Comparison of ENCODE assay signal across 8 cellular contexts in the genomic region with DNA sequence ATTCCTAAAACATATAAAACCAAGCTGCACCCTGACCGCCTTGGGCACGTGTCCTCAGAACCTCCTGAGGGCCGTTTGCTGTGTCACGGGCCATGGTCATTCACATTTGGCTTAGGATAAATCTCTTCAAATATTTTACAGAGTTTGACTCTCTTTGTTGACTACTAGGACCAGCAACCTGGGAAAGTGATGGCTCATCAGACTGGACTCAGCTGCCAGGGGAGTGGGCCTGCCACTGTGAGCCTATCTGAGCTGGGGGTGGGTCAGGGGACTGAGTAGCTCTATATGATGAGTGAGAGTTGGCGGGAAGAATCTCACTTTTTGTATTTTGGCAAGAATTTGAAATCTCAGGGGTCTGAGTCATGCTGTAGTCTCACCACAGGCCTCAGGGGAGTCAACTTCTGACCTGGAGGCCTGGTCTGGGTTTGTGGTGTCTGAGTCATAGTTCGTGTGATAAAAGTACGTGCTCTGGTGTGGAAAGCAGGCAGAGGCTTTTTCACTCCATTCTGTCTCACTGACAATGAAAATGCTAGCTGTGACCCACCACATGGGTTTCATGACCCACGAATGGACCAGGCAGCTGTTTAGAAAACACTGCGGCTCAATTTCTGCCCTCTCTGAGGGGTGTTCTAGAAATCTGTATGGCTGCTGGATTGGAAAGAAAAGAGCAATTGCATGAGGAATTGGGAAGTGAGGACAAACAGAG. TPM values are rescaled to one million over a fixed set of nuclear protein-coding genes. Genes with fewer than 3 reads are reported as not detected.
A peak's percentile ranks its signal among the peaks of the same experiment; 100 is the strongest.
DNase-seq lines count a peak whose midpoint lies in the region; ATAC-seq and TF ChIP-seq lines count a peak whose summit lies in the region.

No MANE protein-coding gene starts in this region.

- H3K9ac ChIP-seq in BLaER1 treated with 17β-estradiol and CSF1 and Interleukin-3, amounts not matched to agents 10 nM and 100 nM = peak overlapping the region in 10 of 11 experiments; percentile 16 to 75 (median 64); a peak in 19 of 22 replicates
- peak overlapping the region; percentile 70 for H3K9ac ChIP-seq in mesenchymal stem cell (ENCODE audit: low read length)

- DNase-seq in GM20000 (ENCODE audit: low spot score) = peak; percentile 78
- DNase-seq in T-helper 9 cell = peak; percentile 48
- peak; percentile 98 for DNase-seq in brain microvascular endothelial cell
- peak; percentile 99 for DNase-seq in mesenchymal stem cell
- DNase-seq in NCI-H2227 treated with DMSO at 0.1 percent for 48 hours (lab: John Stamatoyannopoulos, UW) = no peak

- H3K79me1 ChIP-seq in mesenchymal stem cell (replicated peaks; ENCODE audit: low read length, poor library complexity, severe bottlenecking) = no peaks in the 10 kb centered on the region

- no peak overlapping the region for H2AFZ ChIP-seq in mesenchymal stem cell (ENCODE audit: low read depth, low read length)

- peak overlapping the region; percentile 79 to 99 (median 92) for H3K4me2 ChIP-seq in BLaER1 treated with 17β-estradiol and CSF1 and Interleukin-3, amounts not matched to agents 10 nM and 100 nM
- peak overlapping the region; percentile 17 for H3K4me2 ChIP-seq in mesenchymal stem cell (ENCODE audit: low read length, poor library complexity, severe bottlenecking)

- H4K8ac ChIP-seq in mesenchymal stem cell (ENCODE audit: low read length) = no peak overlapping the region

- peaks cover 48% of the 10 kb centered on the region for H3K4me1 Mint-ChIP-seq in stimulated activated memory B cell treated with anti-CD40 and anti-IgM and Interleukin-4, amounts not matched to agents 10 μg/mL and 1 μg/mL and 100 μg/mL, for 72 hours

- H2BK5ac ChIP-seq in mesenchymal stem cell (ENCODE audit: low read depth, low read length, poor library complexity, severe bottlenecking) = no peak overlapping the region

- H3K4me1 ChIP-seq in BLaER1 treated with 17β-estradiol and CSF1 and Interleukin-3, amounts not matched to agents 10 nM and 100 nM = peaks cover 43 to 58% (median 55%) of the 10 kb centered on the region in 10 experiments
- H3K4me1 ChIP-seq in mesenchymal stem cell (ENCODE audit: control insufficient read depth, insufficient read depth, low read depth, low read length) = peaks cover 19% of the 10 kb centered on the region

- peak overlapping the region; percentile 8 to 97 (median 76); a peak in 21 of 22 replicates for H3K27ac ChIP-seq in BLaER1 treated with 17β-estradiol and CSF1 and Interleukin-3, amounts not matched to agents 10 nM and 100 nM
- H3K27ac ChIP-seq in brain microvascular endothelial cell (peak overlapping the region; percentile 51), mesenchymal stem cell (ENCODE audit: low read length, poor library complexity, severe bottlenecking) (peak overlapping the region; percentile 87)

- H3K36me3 ChIP-seq in BLaER1 treated with 17β-estradiol and CSF1 and Interleukin-3, amounts not matched to agents 10 nM and 100 nM = peaks cover 0 to under 1% (median 0%) of the 10 kb centered on the region in 11 experiments; a peak in 1 of 22 replicates
- H3K36me3 ChIP-seq in brain microvascular endothelial cell (replicated peaks) (no peaks in the 10 kb centered on the region), mesenchymal stem cell (ENCODE audit: control insufficient read depth in 1 of 2, insufficient read depth in 2 of 2, low read depth in 1 of 2, low read length in 2 of 2) (no peaks in the 10 kb centered on the region)

- no peaks in the 10 kb centered on the region; a peak in 1 of 22 replicates for H3K9me3 ChIP-seq in BLaER1 treated with 17β-estradiol and CSF1 and Interleukin-3, amounts not matched to agents 10 nM and 100 nM (replicated peaks in 1 of 11)
- H3K9me3 ChIP-seq in mesenchymal stem cell (ENCODE audit: control insufficient read depth, low read length) = no peaks in the 10 kb centered on the region

- peaks cover 0 to 39% (median 20%) of the 10 kb centered on the region in 11 experiments; a peak in 17 of 22 replicates for H3K27me3 ChIP-seq in BLaER1 treated with 17β-estradiol and CSF1 and Interleukin-3, amounts not matched to agents 10 nM and 100 nM
- no peaks in the 10 kb centered on the region for H3K27me3 ChIP-seq in brain microvascular endothelial cell (replicated peaks)
- H3K27me3 ChIP-seq in mesenchymal stem cell (ENCODE audit: control insufficient read depth in 1 of 2, insufficient read depth in 1 of 2, low read length in 2 of 2) = peaks cover 0 to under 1% of the 10 kb centered on the region in 2 experiments

- no peak overlapping the region for H3K23ac ChIP-seq in mesenchymal stem cell (ENCODE audit: low read length in 2 of 2)

- H3K9me3 Mint-ChIP-seq in stimulated activated memory B cell treated with anti-CD40 and anti-IgM and Interleukin-4, amounts not matched to agents 10 μg/mL and 1 μg/mL and 100 μg/mL, for 72 hours = no peaks in the 10 kb centered on the region

- no peak overlapping the region for H2BK15ac ChIP-seq in mesenchymal stem cell (ENCODE audit: low read depth, poor library complexity, severe bottlenecking)

- H3K4ac ChIP-seq in mesenchymal stem cell (ENCODE audit: low read depth in 1 of 2, low read length in 2 of 2) = peak overlapping the region in 1 of 2 experiments; percentile 92

- H2BK12ac ChIP-seq in mesenchymal stem cell (ENCODE audit: low read length in 2 of 2) = peak overlapping the region; percentile 45 to 92

- H2BK120ac ChIP-seq in mesenchymal stem cell (ENCODE audit: low read depth, low read length) = peak overlapping the region; percentile 64

- in situ Hi-C loops in brain microvascular endothelial cell (cut with HindIII; ENCODE audit: low pct_ligation_motif_present, low sequenced_read_pairs) = no loop called here

- H3K27me3 Mint-ChIP-seq in stimulated activated memory B cell treated with anti-CD40 and anti-IgM and Interleukin-4, amounts not matched to agents 10 μg/mL and 1 μg/mL and 100 μg/mL, for 72 hours = no peaks in the 10 kb centered on the region

- ATAC-seq in HG03575 (IDR thresholded peaks at IDR 0.05; ENCODE audit: extremely low read depth, insufficient number of reproducible peaks, low FRiP score, unreplicated experiment) = peak; percentile 86
- peak; percentile 82 for ATAC-seq in stimulated activated memory B cell treated with anti-CD40 and anti-IgM and Interleukin-4, amounts not matched to agents 10 μg/mL and 1 μg/mL and 100 μg/mL, for 72 hours

- no peaks in the 10 kb centered on the region for H3K36me3 Mint-ChIP-seq in stimulated activated memory B cell treated with anti-CD40 and anti-IgM and Interleukin-4, amounts not matched to agents 10 μg/mL and 1 μg/mL and 100 μg/mL, for 72 hours

- peak overlapping the region; percentile 90 for H3K27ac Mint-ChIP-seq in stimulated activated memory B cell treated with anti-CD40 and anti-IgM and Interleukin-4, amounts not matched to agents 10 μg/mL and 1 μg/mL and 100 μg/mL, for 72 hours

- 11% methylated on average over 7 of the region's 9 CpGs for WGBS in mesenchymal stem cell

- peak overlapping the region in 3 of 10 experiments; percentile 6 to 35 (median 14); a peak in 2 of 20 replicates for H3K4me3 ChIP-seq in BLaER1 treated with 17β-estradiol and CSF1 and Interleukin-3, amounts not matched to agents 10 nM and 100 nM
- no peak overlapping the region for H3K4me3 ChIP-seq in brain microvascular endothelial cell (ENCODE audit: low read depth, low read length)
- H3K4me3 ChIP-seq in mesenchymal stem cell (ENCODE audit: insufficient read depth in 1 of 2, low read depth in 1 of 2, low read length in 2 of 2) = no peak overlapping the region

- H3K4me3 Mint-ChIP-seq in stimulated activated memory B cell treated with anti-CD40 and anti-IgM and Interleukin-4, amounts not matched to agents 10 μg/mL and 1 μg/mL and 100 μg/mL, for 72 hours = peak overlapping the region; percentile 43

- peaks cover 0 to 7% (median 0%) of the 10 kb centered on the region in 11 experiments; a peak in 3 of 22 replicates for H4K20me1 ChIP-seq in BLaER1 treated with 17β-estradiol and CSF1 and Interleukin-3, amounts not matched to agents 10 nM and 100 nM

- no peak overlapping the region for H3K14ac ChIP-seq in mesenchymal stem cell (ENCODE audit: low read length in 2 of 2)

- H2AK5ac ChIP-seq in mesenchymal stem cell (ENCODE audit: low read length, severe bottlenecking) = peak overlapping the region; percentile 91

- H4K91ac ChIP-seq in mesenchymal stem cell (ENCODE audit: low read length) = no peak overlapping the region

- peak overlapping the region in 1 of 2 experiments; percentile 37 for H3K18ac ChIP-seq in mesenchymal stem cell (ENCODE audit: low read depth in 1 of 2, low read length in 2 of 2)

- TF ChIP-seq CTCF in GM20000 (IDR thresholded peaks at IDR 0.05; ENCODE audit: extremely low read depth, missing control alignments) = no peak
- TF ChIP-seq CTCF in brain microvascular endothelial cell (IDR thresholded peaks at IDR 0.05; ENCODE audit: low read depth, low read length, missing control alignments) = no peak

RNA-seq across cellular contexts. Expression of gene UPP1, which starts 4.2 kb away (rescaled TPM):
- 38.2 TPM for polyA plus RNA-seq in mesenchymal stem cell (2013, experiment 1 of 2)
- polyA plus RNA-seq in mesenchymal stem cell (2013, experiment 2 of 2) = 37.1 TPM

RNA-seq across cellular contexts. Expression of gene C7orf57, which starts 49.5 kb away (rescaled TPM):
- not detected for polyA plus RNA-seq in mesenchymal stem cell (2013, experiment 1 of 2)
- polyA plus RNA-seq in mesenchymal stem cell (2013, experiment 2 of 2) = not detected

RNA-seq across cellular contexts. Expression of gene SUN3, which starts 56.0 kb away (rescaled TPM):
- polyA plus RNA-seq in mesenchymal stem cell (2013, experiment 1 of 2) = not detected
- not detected for polyA plus RNA-seq in mesenchymal stem cell (2013, experiment 2 of 2)
